In genomic region chr19:29843180-29844051, GRCh38 we compare ENCODE assay signal across 8 cellular contexts. TPM values are rescaled to one million over a fixed set of nuclear protein-coding genes. Genes with fewer than 3 reads are reported as not detected.
DNase-seq lines count a peak whose midpoint lies in the region; ATAC-seq and TF ChIP-seq lines count a peak whose summit lies in the region.

No MANE protein-coding gene starts in this region.

- H3K9ac ChIP-seq in iPS-18a (ENCODE audit: low read length) = no peak overlapping the region

- no peaks in the 10 kb centered on the region for H3K36me3 Mint-ChIP-seq in activated naive CD8-positive, alpha-beta T cell treated with anti-CD3 and anti-CD28 coated beads, Interleukin-2, amount 50 U/mL, for 24 hours (ENCODE audit: low read depth)
- H3K36me3 Mint-ChIP-seq in stimulated activated memory B cell treated with anti-CD40 and anti-IgM and Interleukin-4, amounts not matched to agents 10 μg/mL and 1 μg/mL and 100 μg/mL, for 72 hours = no peaks in the 10 kb centered on the region

- TF ChIP-seq CTCF in foreskin keratinocyte (conservative IDR thresholded peaks at IDR 0.05) = no peak

- H3K4me3 Mint-ChIP-seq in activated naive CD8-positive, alpha-beta T cell treated with anti-CD3 and anti-CD28 coated beads, Interleukin-2, amount 50 U/mL, for 24 hours = peak overlapping the region; percentile 67
- peak overlapping the region; percentile 58 for H3K4me3 Mint-ChIP-seq in stimulated activated memory B cell treated with anti-CD40 and anti-IgM and Interleukin-4, amounts not matched to agents 10 μg/mL and 1 μg/mL and 100 μg/mL, for 72 hours

- peak overlapping the region; percentile 42 for H3K4me3 ChIP-seq in iPS-18a (ENCODE audit: low read length)

- H3K4me1 ChIP-seq in iPS-18a (ENCODE audit: control insufficient read depth, low read depth, low read length) (peaks cover 3% of the 10 kb centered on the region), foreskin keratinocyte (peaks cover 3% of the 10 kb centered on the region)

- no peaks in the 10 kb centered on the region for H3K9me3 Mint-ChIP-seq in activated naive CD8-positive, alpha-beta T cell treated with anti-CD3 and anti-CD28 coated beads, Interleukin-2, amount 50 U/mL, for 24 hours
- no peaks in the 10 kb centered on the region for H3K9me3 Mint-ChIP-seq in stimulated activated memory B cell treated with anti-CD40 and anti-IgM and Interleukin-4, amounts not matched to agents 10 μg/mL and 1 μg/mL and 100 μg/mL, for 72 hours

- H3K9me3 ChIP-seq in iPS-18a (ENCODE audit: control insufficient read depth, low read depth, low read length) = no peaks in the 10 kb centered on the region

- no peak overlapping the region for H3K27ac Mint-ChIP-seq in activated naive CD8-positive, alpha-beta T cell treated with anti-CD3 and anti-CD28 coated beads, Interleukin-2, amount 50 U/mL, for 24 hours
- no peak overlapping the region for H3K27ac Mint-ChIP-seq in stimulated activated memory B cell treated with anti-CD40 and anti-IgM and Interleukin-4, amounts not matched to agents 10 μg/mL and 1 μg/mL and 100 μg/mL, for 72 hours

- H3K27me3 Mint-ChIP-seq in activated naive CD8-positive, alpha-beta T cell treated with anti-CD3 and anti-CD28 coated beads, Interleukin-2, amount 50 U/mL, for 24 hours = peaks cover 7% of the 10 kb centered on the region
- H3K27me3 Mint-ChIP-seq in stimulated activated memory B cell treated with anti-CD40 and anti-IgM and Interleukin-4, amounts not matched to agents 10 μg/mL and 1 μg/mL and 100 μg/mL, for 72 hours = peaks cover 32% of the 10 kb centered on the region

- DNase-seq in activated CD8-positive, alpha-beta memory T cell treated with anti-CD3 and anti-CD28 coated beads, Interleukin-2, amount 50 U/mL, for 4 hours = peak; percentile 21
- no peak for DNase-seq in activated CD8-positive, alpha-beta memory T cell treated with anti-CD3 and anti-CD28 coated beads for 24 hours
- no peak for DNase-seq in activated naive CD8-positive, alpha-beta T cell treated with anti-CD3 and anti-CD28 coated beads, Interleukin-2, amount 50 U/mL, for 24 hours
- no peak for DNase-seq in foreskin keratinocyte
- DNase-seq in HT-29 (ENCODE audit: low spot score) = no peak

- H3K36me3 ChIP-seq in iPS-18a (ENCODE audit: control insufficient read depth, low read depth, low read length) = no peaks in the 10 kb centered on the region

- H3K27me3 ChIP-seq in iPS-18a (ENCODE audit: control insufficient read depth, insufficient read depth, low read length) = peaks cover 27% of the 10 kb centered on the region
- no peaks in the 10 kb centered on the region for H3K27me3 ChIP-seq in foreskin keratinocyte

- H3K4me1 Mint-ChIP-seq in activated naive CD8-positive, alpha-beta T cell treated with anti-CD3 and anti-CD28 coated beads, Interleukin-2, amount 50 U/mL, for 24 hours = peaks cover 19% of the 10 kb centered on the region
- peaks cover 11% of the 10 kb centered on the region for H3K4me1 Mint-ChIP-seq in stimulated activated memory B cell treated with anti-CD40 and anti-IgM and Interleukin-4, amounts not matched to agents 10 μg/mL and 1 μg/mL and 100 μg/mL, for 72 hours

- no peak overlapping the region for H3K27ac ChIP-seq in iPS-18a (ENCODE audit: low read length)
- no peak overlapping the region for H3K27ac ChIP-seq in foreskin keratinocyte

- no peak for ATAC-seq in activated naive CD8-positive, alpha-beta T cell treated with anti-CD3 and anti-CD28 coated beads, Interleukin-2, amount 50 U/mL, for 24 hours
- no peak for ATAC-seq in stimulated activated memory B cell treated with anti-CD40 and anti-IgM and Interleukin-4, amounts not matched to agents 10 μg/mL and 1 μg/mL and 100 μg/mL, for 72 hours
- ATAC-seq in HG03565 (IDR thresholded peaks at IDR 0.05; ENCODE audit: unreplicated experiment) = no peak
- no peak for ATAC-seq in foreskin keratinocyte

RNA-seq across cellular contexts. Expression of gene CCNE1, which starts 31.6 kb away (rescaled TPM):
- total RNA-seq in foreskin keratinocyte = 11.9 and 13.3 TPM in 2 replicates
- polyA plus RNA-seq in foreskin keratinocyte = 11.3 and 11.6 TPM in 2 replicates
- 20.1 and 29.1 TPM in 2 replicates for total RNA-seq in HT-29 (2014; rRNA removed; shearing (Covaris generic))
